ENCODE assay signal across 1 cellular context in genomic region chr21:36028127-36029069, GRCh38.
TF ChIP-seq lines count a peak whose summit lies in the region.

No MANE protein-coding gene starts in this region.

TF ChIP-seq in K562, 482 proteins besides CTCF, POLR2A, EP300 and RAD21 (continued from another document and continues in another):
- no peak for TF ChIP-seq GMEB1 (CRISPR knock-in tag; IDR thresholded peaks at IDR 0.05)
- TF ChIP-seq ESRRB (CRISPR knock-in tag; IDR thresholded peaks at IDR 0.05; ENCODE audit: borderline replicate concordance): no peak
- TF ChIP-seq RFX1 (IDR thresholded peaks at IDR 0.05): no peak
- no peak for TF ChIP-seq NUFIP1 (IDR thresholded peaks at IDR 0.05; ENCODE audit: partially characterized antibody)
- TF ChIP-seq SRSF9 (IDR thresholded peaks at IDR 0.05; ENCODE audit: borderline replicate concordance, low read depth, low read length): no peak
- TF ChIP-seq GTF2A2 (tag; IDR thresholded peaks at IDR 0.05): no peak
- TF ChIP-seq SMAD3 (CRISPR knock-in tag; conservative IDR thresholded peaks at IDR 0.05): no peak
- no peak for TF ChIP-seq NCOA4 (IDR thresholded peaks at IDR 0.05; ENCODE audit: partially characterized antibody)
- TF ChIP-seq GTF3C2 (IDR thresholded peaks at IDR 0.05; ENCODE audit: borderline replicate concordance, extremely low read depth, insufficient read length): no peak
- no peak for TF ChIP-seq LEF1 (IDR thresholded peaks at IDR 0.05)
- no peak for TF ChIP-seq ZNF551 (CRISPR knock-in tag; IDR thresholded peaks at IDR 0.05)
- TF ChIP-seq DEAF1 (CRISPR knock-in tag; IDR thresholded peaks at IDR 0.05): peak; percentile 91
- TF ChIP-seq ZNF717 (CRISPR knock-in tag; IDR thresholded peaks at IDR 0.05): no peak
- TF ChIP-seq MEF2D (tag; conservative IDR thresholded peaks at IDR 0.05; ENCODE audit: low read depth): no peak
- no peak for TF ChIP-seq ZNF780A (CRISPR knock-in tag; IDR thresholded peaks at IDR 0.05)
- no peak for TF ChIP-seq CLOCK (CRISPR knock-in tag; IDR thresholded peaks at IDR 0.05; ENCODE audit: borderline replicate concordance)
- no peak for TF ChIP-seq RBM17 (IDR thresholded peaks at IDR 0.05; ENCODE audit: borderline replicate concordance, low read depth, low read length)
- no peak for TF ChIP-seq TCF15 (CRISPR knock-in tag; IDR thresholded peaks at IDR 0.05)
- TF ChIP-seq PHTF2 (CRISPR knock-in tag; IDR thresholded peaks at IDR 0.05): no peak
- peak; percentile 45 for TF ChIP-seq ARID2 (IDR thresholded peaks at IDR 0.05)
- TF ChIP-seq BHLHE40 (IDR thresholded peaks at IDR 0.05; ENCODE audit: low read length): peak; percentile 62
- no peak for TF ChIP-seq ZNF785 (CRISPR knock-in tag; IDR thresholded peaks at IDR 0.05)
- no peak for TF ChIP-seq POLR2G (IDR thresholded peaks at IDR 0.05; ENCODE audit: low read depth, low read length)
- no peak for TF ChIP-seq HINFP (tag; conservative IDR thresholded peaks at IDR 0.05; ENCODE audit: low read depth)
- no peak for TF ChIP-seq ZNF280B (CRISPR knock-in tag; IDR thresholded peaks at IDR 0.05)
- no peak for TF ChIP-seq PURB (CRISPR knock-in tag; IDR thresholded peaks at IDR 0.05; ENCODE audit: low read depth)
- TF ChIP-seq CBFA2T3 (IDR thresholded peaks at IDR 0.05): no peak
- TF ChIP-seq WHSC1 (IDR thresholded peaks at IDR 0.05; ENCODE audit: low read length): no peak
- TF ChIP-seq ZHX1 (conservative IDR thresholded peaks at IDR 0.05; ENCODE audit: low read length): no peak
- TF ChIP-seq TEAD4 (IDR thresholded peaks at IDR 0.05; ENCODE audit: low read length): 0 out of 2 replicates have a peak, but pooled peaks have one; percentile 24
- no peak for TF ChIP-seq TEAD4 (CRISPR knock-in tag; IDR thresholded peaks at IDR 0.05; ENCODE audit: borderline replicate concordance)
- TF ChIP-seq THRAP3 (IDR thresholded peaks at IDR 0.05; ENCODE audit: borderline replicate concordance): no peak
- TF ChIP-seq XRCC5 (IDR thresholded peaks at IDR 0.05; ENCODE audit: low read depth, low read length): peak; percentile 87; the same call in 1 of the 2 replicates
- peak; percentile 94 for TF ChIP-seq SMC3 (conservative IDR thresholded peaks at IDR 0.05; ENCODE audit: insufficient read depth, low read depth, low read length)
- no peak for TF ChIP-seq ARNT (IDR thresholded peaks at IDR 0.05)
- TF ChIP-seq HLTF (IDR thresholded peaks at IDR 0.05): no peak
- no peak for TF ChIP-seq ZBTB17 (CRISPR knock-in tag; IDR thresholded peaks at IDR 0.05)
- no peak for TF ChIP-seq KLF16 (IDR thresholded peaks at IDR 0.05)
- TF ChIP-seq MYNN (IDR thresholded peaks at IDR 0.05): no peak
- TF ChIP-seq MYNN (CRISPR knock-in tag; IDR thresholded peaks at IDR 0.05): no peak
- TF ChIP-seq CCNT2 (IDR thresholded peaks at IDR 0.05; ENCODE audit: borderline replicate concordance, extremely low read depth, insufficient read length, low read depth, low read length): no peak
- TF ChIP-seq ZNF347 (CRISPR knock-in tag; IDR thresholded peaks at IDR 0.05; ENCODE audit: low read depth): no peak
- TF ChIP-seq CREB3L1 (IDR thresholded peaks at IDR 0.05; ENCODE audit: borderline replicate concordance, low read depth): no peak
- TF ChIP-seq TEAD1 (CRISPR knock-in tag; IDR thresholded peaks at IDR 0.05): no peak
- no peak for TF ChIP-seq DNMT1 (IDR thresholded peaks at IDR 0.05)
- no peak for TF ChIP-seq ETV6 (IDR thresholded peaks at IDR 0.05; ENCODE audit: borderline replicate concordance in 1 of 2, low read depth in 2 of 2, low read length in 1 of 2)
- TF ChIP-seq ETV6 (CRISPR knock-in tag; IDR thresholded peaks at IDR 0.05; ENCODE audit: borderline replicate concordance): no peak
- no peak for TF ChIP-seq GTF2F1 (IDR thresholded peaks at IDR 0.05; ENCODE audit: low read depth, low read length)
- no peak for TF ChIP-seq FOXK1 (CRISPR knock-in tag; IDR thresholded peaks at IDR 0.05; ENCODE audit: borderline replicate concordance)
- TF ChIP-seq ZBTB49 (CRISPR knock-in tag; IDR thresholded peaks at IDR 0.05; ENCODE audit: borderline replicate concordance): no peak
- TF ChIP-seq PTBP1 (IDR thresholded peaks at IDR 0.05; ENCODE audit: low read depth, low read length): no peak
